In the genomic region with DNA sequence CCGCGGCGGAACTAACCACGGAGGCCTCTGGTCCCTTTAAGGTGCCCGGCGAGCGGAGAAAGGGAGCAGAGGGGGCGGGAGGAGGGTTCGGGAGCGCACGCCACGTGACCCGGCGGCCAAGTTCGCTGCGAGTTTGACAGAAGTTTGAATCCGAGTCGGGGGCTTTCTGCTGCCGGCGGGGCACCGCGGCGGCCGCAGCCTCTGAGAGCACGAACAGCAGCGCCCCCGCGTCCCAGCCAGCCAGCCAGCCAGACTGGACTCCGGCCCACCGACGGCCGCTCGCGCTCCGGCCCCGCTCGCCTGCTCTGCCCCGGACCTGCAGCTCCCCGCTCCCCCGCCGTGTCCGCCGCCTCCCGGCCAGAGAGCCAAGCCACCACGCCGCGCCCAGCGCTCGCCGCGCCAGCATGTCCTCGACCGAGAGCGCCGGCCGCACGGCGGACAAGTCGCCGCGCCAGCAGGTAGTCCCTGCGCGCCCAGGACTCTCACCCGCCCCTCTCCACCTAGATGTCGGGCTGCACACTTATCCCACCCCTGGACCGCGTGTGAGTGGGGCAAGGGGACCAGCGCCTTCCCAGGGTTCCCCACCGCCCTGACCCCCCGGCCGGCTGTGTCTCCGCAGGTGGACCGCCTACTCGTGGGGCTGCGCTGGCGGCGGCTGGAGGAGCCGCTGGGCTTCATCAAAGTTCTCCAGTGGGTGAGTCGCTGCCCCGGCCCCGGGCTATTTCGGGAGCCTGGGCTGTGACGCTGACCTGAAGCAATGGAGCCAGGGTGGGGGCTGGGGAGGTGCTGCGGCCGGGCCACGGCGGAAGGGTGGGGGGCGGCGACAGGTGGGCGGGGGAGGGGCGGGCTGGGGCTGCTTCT, we compare ENCODE assay signal across 8 cellular contexts. TPM values are rescaled to one million over a fixed set of nuclear protein-coding genes. Genes with fewer than 3 reads are reported as not detected.
DNase-seq lines count a peak whose midpoint lies in the region; ATAC-seq and TF ChIP-seq lines count a peak whose summit lies in the region.

A gene (plus strand): TSS at position 107 of the 861 bp plus-strand sequence. CDS start 298 bp downstream, at position 405.

- no peak within 1 kb of the TSS for H3K27ac ChIP-seq in KMS-11

- H3K9ac ChIP-seq in KMS-11, result no peak within 1 kb of the TSS

- H3K36me3 ChIP-seq in KMS-11 (ENCODE audit: insufficient read depth), result no peaks in the 10 kb centered on the region

- no peak within 1 kb of the TSS for H3K27ac Mint-ChIP-seq in stimulated activated naive CD8-positive, alpha-beta T cell treated with anti-CD3 and anti-CD28 coated beads, Interleukin-15, amount 100 ng/mL, for 72 hours

- intact Hi-C loops in left colon (cut with DNase I, micrococcal nuclease), result no loop called here

- H3K79me2 ChIP-seq in KMS-11 (ENCODE audit: insufficient read depth, low read depth), result no peaks in the 10 kb centered on the region

- no peak within 1 kb of the TSS for H3K4me3 ChIP-seq in KMS-11 (IDR thresholded peaks at IDR 0.05; ENCODE audit: insufficient read depth, low read depth, low read length)
- H3K4me3 ChIP-seq in cardiac fibroblast (replicated peaks in 1 of 2; ENCODE audit: low read depth in 2 of 2, low read length in 2 of 2), result peak within 1 kb of the TSS; percentile 46 to 47

- DNase-seq in CD1c-positive myeloid dendritic cell (ENCODE audit: extremely low spot score) (peak; percentile 18), cardiac fibroblast (ENCODE audit: low read depth in 2 of 2) (peak in 1 of 2 donors; percentile 13), left colon (peak in 1 of 2 donors; percentile 53), NCI-H446 treated with DMSO at 0.1 percent for 48 hours (lab: John Stamatoyannopoulos, UW) (no peak)
- no peak for DNase-seq in stimulated activated naive CD8-positive, alpha-beta T cell treated with anti-CD3 and anti-CD28 coated beads, Interleukin-15, amount 100 ng/mL, for 72 hours

- TF ChIP-seq CTCF in KMS-11 (conservative IDR thresholded peaks at IDR 0.05; ENCODE audit: low read depth, low read length) (no peak), cardiac fibroblast (IDR thresholded peaks at IDR 0.05; ENCODE audit: low read depth, low read length) (no peak)

- H3K4me1 ChIP-seq in KMS-11 (ENCODE audit: low read depth, poor library complexity, severe bottlenecking), result no peaks in the 10 kb centered on the region

- peaks cover 91% of the 10 kb centered on the region for H3K27me3 Mint-ChIP-seq in stimulated activated naive CD8-positive, alpha-beta T cell treated with anti-CD3 and anti-CD28 coated beads, Interleukin-15, amount 100 ng/mL, for 72 hours

- H3K4me1 Mint-ChIP-seq in stimulated activated naive CD8-positive, alpha-beta T cell treated with anti-CD3 and anti-CD28 coated beads, Interleukin-15, amount 100 ng/mL, for 72 hours, result peaks cover 19% of the 10 kb centered on the region

- ATAC-seq in left colon (peak; percentile 85), GM21737 (IDR thresholded peaks at IDR 0.05; ENCODE audit: unreplicated experiment) (no peak), HG03095 (IDR thresholded peaks at IDR 0.05; ENCODE audit: unreplicated experiment) (no peak)
- peak; percentile 77 for ATAC-seq in stimulated activated naive CD8-positive, alpha-beta T cell treated with anti-CD3 and anti-CD28 coated beads, Interleukin-15, amount 100 ng/mL, for 72 hours

- H3K9me3 Mint-ChIP-seq in stimulated activated naive CD8-positive, alpha-beta T cell treated with anti-CD3 and anti-CD28 coated beads, Interleukin-15, amount 100 ng/mL, for 72 hours, result no peaks in the 10 kb centered on the region

- H3K4me2 ChIP-seq in KMS-11, result peak within 1 kb of the TSS; percentile 18; the same call in 1 of the 2 replicates

- peaks cover 30% of the 10 kb centered on the region; the same call in 1 of the 2 replicates for H3K27me3 ChIP-seq in KMS-11 (ENCODE audit: insufficient read depth, low read depth)

- no peaks in the 10 kb centered on the region for H4K20me1 ChIP-seq in KMS-11 (ENCODE audit: insufficient read depth)

- H3K4me3 Mint-ChIP-seq in stimulated activated naive CD8-positive, alpha-beta T cell treated with anti-CD3 and anti-CD28 coated beads, Interleukin-15, amount 100 ng/mL, for 72 hours, result peak within 1 kb of the TSS; percentile 58 to 72

- peak within 1 kb of the TSS; percentile 50 for H2AFZ ChIP-seq in KMS-11 (ENCODE audit: low read depth)

RNA-seq across cellular contexts. Expression of the gene that starts here (rescaled TPM):
- under 1 TPM; 0.15 to 0.87 TPM for total RNA-seq in left colon

Comparison
In these comparisons a context has a peak if more than half of its experiments do, and no peak if none do; other contexts are left out.
1. Peak in ATAC-seq in left colon; RNA of the gene not detected or under 1 TPM.